Comparison of ENCODE assay signal across 8 cellular contexts in the genomic region with DNA sequence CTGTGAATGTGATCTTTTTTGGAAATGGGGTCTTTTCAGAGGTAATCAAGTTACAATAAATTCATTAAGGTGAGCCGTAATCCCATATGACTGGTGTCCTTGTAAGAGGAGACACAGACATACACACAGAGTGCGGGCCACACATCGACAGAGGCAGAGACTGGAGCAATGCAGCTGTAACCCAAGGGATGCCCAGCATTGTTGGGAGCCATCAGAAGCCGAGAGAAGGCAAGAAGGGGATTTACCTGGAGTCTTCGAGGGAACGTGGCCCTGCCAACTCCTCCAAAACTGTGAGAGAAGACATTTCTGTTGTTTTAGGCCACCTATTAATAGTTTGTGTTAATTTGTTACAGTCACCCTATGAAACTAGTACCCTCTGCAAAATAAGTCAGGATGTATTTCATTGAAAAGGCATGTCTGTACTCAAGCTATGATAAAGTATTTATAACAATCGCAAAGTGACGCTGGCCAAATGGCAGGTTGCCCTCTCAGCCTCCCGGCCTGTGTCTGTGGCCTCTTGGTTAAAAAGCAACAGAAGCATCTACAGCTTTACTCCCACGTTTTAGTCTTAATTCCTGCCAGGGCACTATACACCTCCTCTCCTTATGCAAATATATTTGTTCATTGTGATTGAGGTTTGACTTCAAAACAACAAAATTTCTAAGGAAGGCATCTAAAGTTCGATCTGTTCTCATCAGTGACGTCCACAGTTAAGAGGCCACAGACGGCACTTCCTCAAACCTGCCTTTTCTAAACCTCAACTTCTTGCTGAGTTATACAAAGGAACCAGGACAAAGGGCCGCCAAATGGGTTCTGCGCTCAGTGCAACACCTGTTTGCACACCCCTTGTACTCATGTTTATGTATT. TPM values are rescaled to one million over a fixed set of nuclear protein-coding genes. Genes with fewer than 3 reads are reported as not detected.
DNase-seq lines count a peak whose midpoint lies in the region; ATAC-seq lines count a peak whose summit lies in the region.

No MANE protein-coding gene starts in this region.

- peak overlapping the region; percentile 10 for H3K9ac ChIP-seq in muscle layer of colon (ENCODE audit: low read length)

- H3K27ac Mint-ChIP-seq in CD4-positive, alpha-beta memory T cell, result peak overlapping the region in 6 of 7 donors; percentile 7 to 89 (median 78)

- H3K27me3 Mint-ChIP-seq in CD4-positive, alpha-beta memory T cell, result no peaks in the 10 kb centered on the region

- H3K4me3 Mint-ChIP-seq in CD4-positive, alpha-beta memory T cell, result peak overlapping the region in 5 of 8 donors; percentile 28 to 71 (median 55)

- peaks cover 16% of the 10 kb centered on the region for H3K4me1 ChIP-seq in CD4-positive, alpha-beta memory T cell (ENCODE audit: insufficient read depth, low read length)
- H3K4me1 ChIP-seq in muscle layer of colon (ENCODE audit: insufficient read depth, low read length), result peaks cover 20% of the 10 kb centered on the region

- H3K4me1 Mint-ChIP-seq in CD4-positive, alpha-beta memory T cell, result peaks cover 37 to 67% (median 56%) of the 10 kb centered on the region in 4 donors

- no peaks in the 10 kb centered on the region for H3K27me3 ChIP-seq in CD4-positive, alpha-beta memory T cell (ENCODE audit: insufficient read depth, low read length)
- no peaks in the 10 kb centered on the region for H3K27me3 ChIP-seq in muscle layer of colon (ENCODE audit: control insufficient read depth in 1 of 2, insufficient read depth in 2 of 2, low read length in 2 of 2)

- DNase-seq in CD4-positive, alpha-beta memory T cell, result peak; percentile 41 to 68 (median 55)
- peak; percentile 68 for DNase-seq in NCI-H146 (lab: John Stamatoyannopoulos, UW)
- DNase-seq in caudate nucleus (lab: John Stamatoyannopoulos, UW), result no peak
- DNase-seq in activated CD8-positive, alpha-beta memory T cell treated with anti-CD3 and anti-CD28 coated beads, Interleukin-2, amount 50 U/mL, for 4 hours, result no peak
- DNase-seq in NCI-H2227 treated with DMSO at 0.1 percent for 48 hours (lab: John Stamatoyannopoulos, UW), result no peak
- no peak for DNase-seq in epidermal melanocyte (ENCODE audit: insufficient read length, low spot score)

- no peaks in the 10 kb centered on the region for H3K9me3 ChIP-seq in CD4-positive, alpha-beta memory T cell (ENCODE audit: control insufficient read depth in 1 of 2, low read length in 2 of 2)
- H3K9me3 ChIP-seq in muscle layer of colon (ENCODE audit: low read length), result no peaks in the 10 kb centered on the region

- ATAC-seq in GM21717 (IDR thresholded peaks at IDR 0.05; ENCODE audit: unreplicated experiment), result peak; percentile 87

- CTCF ChIA-PET in CD4-positive, alpha-beta memory T cell (lab: Charles Lee; ENCODE audit: partially characterized antibody), result interaction anchor here (1.2 to 1.6 kb wide), 2 partner anchors 37 to 85 kb away, joined by 3 to 7 read pairs; no protein-coding TSS in a partner anchor

- no peaks in the 10 kb centered on the region for H3K9me3 Mint-ChIP-seq in CD4-positive, alpha-beta memory T cell

- H3K36me3 ChIP-seq in CD4-positive, alpha-beta memory T cell (ENCODE audit: insufficient read depth, low read length), result no peaks in the 10 kb centered on the region
- H3K36me3 ChIP-seq in muscle layer of colon (ENCODE audit: insufficient read depth, low read length), result no peaks in the 10 kb centered on the region

- H3K27ac ChIP-seq in CD4-positive, alpha-beta memory T cell (ENCODE audit: low read depth, low read length), result no peak overlapping the region
- peak overlapping the region; percentile 53 for H3K27ac ChIP-seq in caudate nucleus (ENCODE audit: low read depth, low read length)
- no peak overlapping the region for H3K27ac ChIP-seq in muscle layer of colon (ENCODE audit: low read depth, low read length)

- POLR2A ChIA-PET in CD4-positive, alpha-beta memory T cell (lab: Charles Lee; ENCODE audit: partially characterized antibody), result no interaction called here

- no peak overlapping the region for H3K4me3 ChIP-seq in CD4-positive, alpha-beta memory T cell (ENCODE audit: low read length in 2 of 2)
- H3K4me3 ChIP-seq in muscle layer of colon (ENCODE audit: low read depth in 1 of 2, low read length in 2 of 2), result no peak overlapping the region

- H3K36me3 Mint-ChIP-seq in CD4-positive, alpha-beta memory T cell, result peaks cover 6 to 33% of the 10 kb centered on the region in 2 donors

- intact Hi-C loops in CD4-positive, alpha-beta memory T cell (cut with micrococcal nuclease), result no loop called here

RNA-seq across cellular contexts. Expression of a gene that starts 46.8 kb away (rescaled TPM):
- total RNA-seq in CD4-positive, alpha-beta memory T cell, result 10 to 100 TPM; 31.2 to 34.1 TPM
- 1 to 10 TPM in 1 of 2 donors, under 1 TPM in 1; 0.87 to 4.4 TPM for polyA plus RNA-seq in CD4-positive, alpha-beta memory T cell

Comparison
In these comparisons a context has a peak if more than half of its experiments do, and no peak if none do; other contexts are left out.
1. DNase-seq: peak in CD4-positive, alpha-beta memory T cell (5 of 5) and NCI-H146 (single experiment); none in caudate nucleus (0 of 61), activated CD8-positive, alpha-beta memory T cell treated with anti-CD3 and anti-CD28 coated beads, Interleukin-2, amount 50 U/mL, for 4 hours (single experiment), NCI-H2227 treated with DMSO at 0.1 percent for 48 hours (single experiment) and epidermal melanocyte (single experiment).